ENCODE assay signal across 1 cellular context in the genomic region with DNA sequence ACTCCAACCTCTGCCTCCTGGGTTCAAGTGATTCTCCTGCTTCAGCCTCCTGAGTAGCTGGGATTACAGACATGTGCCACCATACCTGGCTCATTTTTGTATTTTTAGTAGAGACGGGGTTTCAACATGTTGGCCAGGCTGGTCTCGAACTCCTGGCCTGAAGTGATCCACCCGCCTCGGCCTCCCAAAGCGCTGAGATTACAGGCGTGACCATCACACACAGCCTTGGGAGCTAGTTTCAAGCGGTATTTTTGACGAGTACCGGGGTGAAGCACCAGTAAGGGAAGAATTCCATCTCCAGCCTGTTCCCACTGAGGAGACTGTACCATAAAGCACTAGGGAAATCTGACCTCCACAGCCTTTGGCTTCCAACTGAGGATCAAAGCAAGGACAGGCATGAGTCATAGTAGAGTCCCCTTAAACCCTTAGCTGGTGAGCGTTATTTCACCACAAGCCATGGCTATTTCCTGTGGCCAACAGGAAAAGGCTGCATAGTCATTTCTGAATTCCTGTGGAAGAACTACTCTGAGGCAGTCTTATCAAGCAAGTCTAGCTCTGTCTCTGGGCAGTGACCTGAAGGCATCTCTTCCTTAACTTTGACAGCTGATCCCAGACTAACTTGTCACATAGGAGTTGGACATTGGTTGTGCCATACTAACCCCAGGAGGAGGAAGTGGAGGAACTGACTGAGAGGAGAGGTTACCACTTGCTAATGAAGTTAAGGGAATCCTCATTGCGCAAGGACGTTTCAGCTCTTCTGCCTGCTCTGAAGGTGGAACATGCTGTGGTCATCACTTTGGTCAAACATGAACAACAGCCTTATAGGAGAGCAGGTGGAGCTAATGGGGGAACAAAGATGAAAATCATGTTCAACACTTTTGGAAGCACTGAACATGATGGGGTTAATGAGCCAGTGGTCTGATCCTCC.
TF ChIP-seq lines count a peak whose summit lies in the region.

No MANE protein-coding gene starts in this region.

TF ChIP-seq in HepG2, 621 proteins besides CTCF, POLR2A, EP300 and RAD21 (continued from another document and continues in another):
- TF ChIP-seq, protein P1, sequence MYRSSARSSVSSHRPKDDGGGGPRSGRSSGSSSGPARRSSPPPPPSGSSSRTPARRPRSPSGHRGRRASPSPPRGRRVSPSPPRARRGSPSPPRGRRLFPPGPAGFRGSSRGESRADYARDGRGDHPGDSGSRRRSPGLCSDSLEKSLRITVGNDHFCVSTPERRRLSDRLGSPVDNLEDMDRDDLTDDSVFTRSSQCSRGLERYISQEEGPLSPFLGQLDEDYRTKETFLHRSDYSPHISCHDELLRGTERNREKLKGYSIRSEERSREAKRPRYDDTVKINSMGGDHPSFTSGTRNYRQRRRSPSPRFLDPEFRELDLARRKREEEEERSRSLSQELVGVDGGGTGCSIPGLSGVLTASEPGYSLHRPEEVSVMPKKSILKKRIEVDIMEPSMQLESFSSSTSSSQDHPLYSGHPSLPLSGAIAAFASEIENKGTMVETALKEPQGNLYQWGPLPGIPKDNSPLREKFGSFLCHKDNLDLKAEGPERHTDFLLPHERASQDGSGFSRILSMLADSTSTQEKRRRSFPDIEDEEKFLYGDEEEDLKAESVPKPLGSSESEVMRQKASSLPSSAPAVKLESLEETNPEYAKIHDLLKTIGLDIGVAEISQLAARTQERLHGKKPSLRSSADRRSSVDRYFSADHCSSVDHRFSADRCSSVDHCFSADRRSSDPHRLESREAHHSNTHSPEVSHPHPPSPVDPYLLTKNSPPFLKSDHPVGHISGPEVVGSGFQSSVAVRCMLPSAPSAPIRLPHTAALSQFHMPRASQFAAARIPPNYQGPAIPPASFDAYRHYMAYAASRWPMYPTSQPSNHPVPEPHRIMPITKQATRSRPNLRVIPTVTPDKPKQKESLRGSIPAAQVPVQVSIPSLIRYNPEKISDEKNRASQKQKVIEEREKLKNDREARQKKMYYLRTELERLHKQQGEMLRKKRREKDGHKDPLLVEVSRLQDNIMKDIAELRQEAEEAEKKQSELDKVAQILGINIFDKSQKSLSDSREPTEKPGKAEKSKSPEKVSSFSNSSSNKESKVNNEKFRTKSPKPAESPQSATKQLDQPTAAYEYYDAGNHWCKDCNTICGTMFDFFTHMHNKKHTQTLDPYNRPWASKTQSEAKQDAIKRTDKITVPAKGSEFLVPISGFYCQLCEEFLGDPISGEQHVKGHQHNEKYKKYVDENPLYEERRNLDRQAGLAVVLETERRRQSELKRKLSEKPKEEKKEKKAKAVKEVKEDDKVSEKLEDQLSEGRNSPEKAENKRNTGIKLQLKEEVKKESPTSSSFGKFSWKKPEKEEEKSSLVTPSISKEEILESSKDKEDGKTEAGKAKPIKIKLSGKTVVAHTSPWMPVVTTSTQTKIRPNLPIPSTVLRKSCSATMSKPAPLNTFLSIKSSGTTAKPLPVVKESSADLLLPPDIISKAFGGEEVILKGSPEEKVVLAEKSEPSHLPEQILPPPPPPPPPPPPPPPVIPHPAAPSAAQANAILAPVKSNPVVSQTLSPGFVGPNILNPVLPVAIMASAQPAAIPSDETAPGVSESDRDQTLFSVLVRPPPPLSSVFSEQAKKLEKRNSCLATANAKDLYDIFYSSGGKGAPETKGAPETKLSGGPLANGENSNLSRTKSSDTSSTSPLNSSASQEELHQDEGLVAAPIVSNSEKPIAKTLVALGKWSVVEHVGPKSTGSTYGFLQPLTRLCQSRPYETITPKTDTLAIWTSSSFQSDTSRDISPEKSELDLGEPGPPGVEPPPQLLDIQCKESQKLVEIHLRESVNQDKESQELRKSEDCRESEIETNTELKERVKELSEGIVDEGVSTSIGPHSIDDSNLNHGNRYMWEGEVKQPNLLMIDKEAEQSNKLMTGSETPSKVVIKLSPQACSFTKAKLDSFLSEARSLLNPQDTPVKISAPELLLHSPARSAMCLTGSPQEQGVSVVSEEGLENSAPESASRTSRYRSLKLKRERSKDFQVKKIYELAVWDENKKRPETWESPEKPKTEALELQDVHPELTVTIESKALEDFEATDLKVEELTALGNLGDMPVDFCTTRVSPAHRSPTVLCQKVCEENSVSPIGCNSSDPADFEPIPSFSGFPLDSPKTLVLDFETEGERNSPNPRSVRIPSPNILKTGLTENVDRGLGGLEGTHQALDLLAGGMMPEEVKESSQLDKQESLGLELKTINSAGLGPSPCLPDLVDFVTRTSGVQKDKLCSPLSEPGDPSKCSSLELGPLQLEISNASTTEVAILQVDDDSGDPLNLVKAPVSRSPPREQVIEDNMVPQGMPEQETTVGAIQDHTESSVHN (CRISPR knock-in tag; IDR thresholded peaks at IDR 0.05) = no peak
- TF ChIP-seq SAP130 (CRISPR knock-in tag; IDR thresholded peaks at IDR 0.05; ENCODE audit: low read depth) (peak; percentile 74), SYNCRIP (IDR thresholded peaks at IDR 0.05; ENCODE audit: insufficient read depth, low read depth, low read length) (no peak), ZBTB42 (CRISPR knock-in tag; IDR thresholded peaks at IDR 0.05) (no peak), SIX1 (CRISPR knock-in tag; IDR thresholded peaks at IDR 0.05; ENCODE audit: borderline replicate concordance) (peak; percentile 65; the same call in 1 of the 2 replicates), ZNF256 (CRISPR knock-in tag; conservative IDR thresholded peaks at IDR 0.05) (no peak), MYC (CRISPR knock-in tag; IDR thresholded peaks at IDR 0.05; ENCODE audit: borderline replicate concordance) (no peak), ZNF709 (CRISPR knock-in tag; IDR thresholded peaks at IDR 0.05) (no peak), ZBTB8A (CRISPR knock-in tag; IDR thresholded peaks at IDR 0.05; ENCODE audit: borderline replicate concordance, low read depth) (no peak), ZNF331 (CRISPR knock-in tag; IDR thresholded peaks at IDR 0.05) (no peak), ZNF251 (CRISPR knock-in tag; IDR thresholded peaks at IDR 0.05) (no peak), HNRNPLL (IDR thresholded peaks at IDR 0.05; ENCODE audit: low read depth, low read length, poor library complexity, severe bottlenecking) (no peak), KAT7 (CRISPR knock-in tag; IDR thresholded peaks at IDR 0.05; ENCODE audit: borderline replicate concordance) (no peak), ZSCAN31 (CRISPR knock-in tag; IDR thresholded peaks at IDR 0.05; ENCODE audit: low read depth) (no peak), ZFP36L2 (CRISPR knock-in tag; IDR thresholded peaks at IDR 0.05) (no peak), ZBTB21 (CRISPR knock-in tag; IDR thresholded peaks at IDR 0.05) (no peak), ZFP37 (CRISPR knock-in tag; IDR thresholded peaks at IDR 0.05; ENCODE audit: borderline replicate concordance) (no peak), TEAD3 (CRISPR knock-in tag; optimal IDR thresholded peaks at IDR 0.05; ENCODE audit: borderline replicate concordance) (peak; percentile 36), NR2F1 (CRISPR knock-in tag; IDR thresholded peaks at IDR 0.05) (peak; percentile 6 to 79; a peak in 3 of 4 replicates), KLF15 (CRISPR knock-in tag; IDR thresholded peaks at IDR 0.05; ENCODE audit: borderline replicate concordance) (no peak), GZF1 (CRISPR knock-in tag; IDR thresholded peaks at IDR 0.05) (no peak), ATF7 (IDR thresholded peaks at IDR 0.05) (no peak), ATF7 (CRISPR knock-in tag; IDR thresholded peaks at IDR 0.05) (no peak), ZNF34 (CRISPR knock-in tag; IDR thresholded peaks at IDR 0.05; ENCODE audit: borderline replicate concordance) (no peak)
- TF ChIP-seq, protein P2, sequence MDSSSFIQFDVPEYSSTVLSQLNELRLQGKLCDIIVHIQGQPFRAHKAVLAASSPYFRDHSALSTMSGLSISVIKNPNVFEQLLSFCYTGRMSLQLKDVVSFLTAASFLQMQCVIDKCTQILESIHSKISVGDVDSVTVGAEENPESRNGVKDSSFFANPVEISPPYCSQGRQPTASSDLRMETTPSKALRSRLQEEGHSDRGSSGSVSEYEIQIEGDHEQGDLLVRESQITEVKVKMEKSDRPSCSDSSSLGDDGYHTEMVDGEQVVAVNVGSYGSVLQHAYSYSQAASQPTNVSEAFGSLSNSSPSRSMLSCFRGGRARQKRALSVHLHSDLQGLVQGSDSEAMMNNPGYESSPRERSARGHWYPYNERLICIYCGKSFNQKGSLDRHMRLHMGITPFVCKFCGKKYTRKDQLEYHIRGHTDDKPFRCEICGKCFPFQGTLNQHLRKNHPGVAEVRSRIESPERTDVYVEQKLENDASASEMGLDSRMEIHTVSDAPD (CRISPR knock-in tag; IDR thresholded peaks at IDR 0.05) = no peak
- TF ChIP-seq, protein P3, sequence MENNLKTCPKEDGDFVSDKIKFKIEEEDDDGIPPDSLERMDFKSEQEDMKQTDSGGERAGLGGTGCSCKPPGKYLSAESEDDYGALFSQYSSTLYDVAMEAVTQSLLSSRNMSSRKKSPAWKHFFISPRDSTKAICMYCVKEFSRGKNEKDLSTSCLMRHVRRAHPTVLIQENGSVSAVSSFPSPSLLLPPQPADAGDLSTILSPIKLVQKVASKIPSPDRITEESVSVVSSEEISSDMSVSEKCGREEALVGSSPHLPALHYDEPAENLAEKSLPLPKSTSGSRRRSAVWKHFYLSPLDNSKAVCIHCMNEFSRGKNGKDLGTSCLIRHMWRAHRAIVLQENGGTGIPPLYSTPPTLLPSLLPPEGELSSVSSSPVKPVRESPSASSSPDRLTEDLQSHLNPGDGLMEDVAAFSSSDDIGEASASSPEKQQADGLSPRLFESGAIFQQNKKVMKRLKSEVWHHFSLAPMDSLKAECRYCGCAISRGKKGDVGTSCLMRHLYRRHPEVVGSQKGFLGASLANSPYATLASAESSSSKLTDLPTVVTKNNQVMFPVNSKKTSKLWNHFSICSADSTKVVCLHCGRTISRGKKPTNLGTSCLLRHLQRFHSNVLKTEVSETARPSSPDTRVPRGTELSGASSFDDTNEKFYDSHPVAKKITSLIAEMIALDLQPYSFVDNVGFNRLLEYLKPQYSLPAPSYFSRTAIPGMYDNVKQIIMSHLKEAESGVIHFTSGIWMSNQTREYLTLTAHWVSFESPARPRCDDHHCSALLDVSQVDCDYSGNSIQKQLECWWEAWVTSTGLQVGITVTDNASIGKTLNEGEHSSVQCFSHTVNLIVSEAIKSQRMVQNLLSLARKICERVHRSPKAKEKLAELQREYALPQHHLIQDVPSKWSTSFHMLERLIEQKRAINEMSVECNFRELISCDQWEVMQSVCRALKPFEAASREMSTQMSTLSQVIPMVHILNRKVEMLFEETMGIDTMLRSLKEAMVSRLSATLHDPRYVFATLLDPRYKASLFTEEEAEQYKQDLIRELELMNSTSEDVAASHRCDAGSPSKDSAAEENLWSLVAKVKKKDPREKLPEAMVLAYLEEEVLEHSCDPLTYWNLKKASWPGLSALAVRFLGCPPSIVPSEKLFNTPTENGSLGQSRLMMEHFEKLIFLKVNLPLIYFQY (CRISPR knock-in tag; IDR thresholded peaks at IDR 0.05; ENCODE audit: borderline replicate concordance) = no peak
- TF ChIP-seq, protein P4, sequence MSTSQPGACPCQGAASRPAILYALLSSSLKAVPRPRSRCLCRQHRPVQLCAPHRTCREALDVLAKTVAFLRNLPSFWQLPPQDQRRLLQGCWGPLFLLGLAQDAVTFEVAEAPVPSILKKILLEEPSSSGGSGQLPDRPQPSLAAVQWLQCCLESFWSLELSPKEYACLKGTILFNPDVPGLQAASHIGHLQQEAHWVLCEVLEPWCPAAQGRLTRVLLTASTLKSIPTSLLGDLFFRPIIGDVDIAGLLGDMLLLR (CRISPR knock-in tag; IDR thresholded peaks at IDR 0.05) = no peak
- TF ChIP-seq, protein P5, sequence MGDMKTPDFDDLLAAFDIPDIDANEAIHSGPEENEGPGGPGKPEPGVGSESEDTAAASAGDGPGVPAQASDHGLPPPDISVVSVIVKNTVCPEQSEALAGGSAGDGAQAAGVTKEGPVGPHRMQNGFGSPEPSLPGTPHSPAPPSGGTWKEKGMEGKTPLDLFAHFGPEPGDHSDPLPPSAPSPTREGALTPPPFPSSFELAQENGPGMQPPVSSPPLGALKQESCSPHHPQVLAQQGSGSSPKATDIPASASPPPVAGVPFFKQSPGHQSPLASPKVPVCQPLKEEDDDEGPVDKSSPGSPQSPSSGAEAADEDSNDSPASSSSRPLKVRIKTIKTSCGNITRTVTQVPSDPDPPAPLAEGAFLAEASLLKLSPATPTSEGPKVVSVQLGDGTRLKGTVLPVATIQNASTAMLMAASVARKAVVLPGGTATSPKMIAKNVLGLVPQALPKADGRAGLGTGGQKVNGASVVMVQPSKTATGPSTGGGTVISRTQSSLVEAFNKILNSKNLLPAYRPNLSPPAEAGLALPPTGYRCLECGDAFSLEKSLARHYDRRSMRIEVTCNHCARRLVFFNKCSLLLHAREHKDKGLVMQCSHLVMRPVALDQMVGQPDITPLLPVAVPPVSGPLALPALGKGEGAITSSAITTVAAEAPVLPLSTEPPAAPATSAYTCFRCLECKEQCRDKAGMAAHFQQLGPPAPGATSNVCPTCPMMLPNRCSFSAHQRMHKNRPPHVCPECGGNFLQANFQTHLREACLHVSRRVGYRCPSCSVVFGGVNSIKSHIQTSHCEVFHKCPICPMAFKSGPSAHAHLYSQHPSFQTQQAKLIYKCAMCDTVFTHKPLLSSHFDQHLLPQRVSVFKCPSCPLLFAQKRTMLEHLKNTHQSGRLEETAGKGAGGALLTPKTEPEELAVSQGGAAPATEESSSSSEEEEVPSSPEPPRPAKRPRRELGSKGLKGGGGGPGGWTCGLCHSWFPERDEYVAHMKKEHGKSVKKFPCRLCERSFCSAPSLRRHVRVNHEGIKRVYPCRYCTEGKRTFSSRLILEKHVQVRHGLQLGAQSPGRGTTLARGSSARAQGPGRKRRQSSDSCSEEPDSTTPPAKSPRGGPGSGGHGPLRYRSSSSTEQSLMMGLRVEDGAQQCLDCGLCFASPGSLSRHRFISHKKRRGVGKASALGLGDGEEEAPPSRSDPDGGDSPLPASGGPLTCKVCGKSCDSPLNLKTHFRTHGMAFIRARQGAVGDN (CRISPR knock-in tag; IDR thresholded peaks at IDR 0.05) = peak; percentile 61
- TF ChIP-seq, protein P6, sequence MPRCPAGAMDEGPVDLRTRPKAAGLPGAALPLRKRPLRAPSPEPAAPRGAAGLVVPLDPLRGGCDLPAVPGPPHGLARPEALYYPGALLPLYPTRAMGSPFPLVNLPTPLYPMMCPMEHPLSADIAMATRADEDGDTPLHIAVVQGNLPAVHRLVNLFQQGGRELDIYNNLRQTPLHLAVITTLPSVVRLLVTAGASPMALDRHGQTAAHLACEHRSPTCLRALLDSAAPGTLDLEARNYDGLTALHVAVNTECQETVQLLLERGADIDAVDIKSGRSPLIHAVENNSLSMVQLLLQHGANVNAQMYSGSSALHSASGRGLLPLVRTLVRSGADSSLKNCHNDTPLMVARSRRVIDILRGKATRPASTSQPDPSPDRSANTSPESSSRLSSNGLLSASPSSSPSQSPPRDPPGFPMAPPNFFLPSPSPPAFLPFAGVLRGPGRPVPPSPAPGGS (CRISPR knock-in tag; IDR thresholded peaks at IDR 0.05) = 0 out of 2 replicates have a peak, but pooled peaks have one; percentile 50
- TF ChIP-seq, protein P7, sequence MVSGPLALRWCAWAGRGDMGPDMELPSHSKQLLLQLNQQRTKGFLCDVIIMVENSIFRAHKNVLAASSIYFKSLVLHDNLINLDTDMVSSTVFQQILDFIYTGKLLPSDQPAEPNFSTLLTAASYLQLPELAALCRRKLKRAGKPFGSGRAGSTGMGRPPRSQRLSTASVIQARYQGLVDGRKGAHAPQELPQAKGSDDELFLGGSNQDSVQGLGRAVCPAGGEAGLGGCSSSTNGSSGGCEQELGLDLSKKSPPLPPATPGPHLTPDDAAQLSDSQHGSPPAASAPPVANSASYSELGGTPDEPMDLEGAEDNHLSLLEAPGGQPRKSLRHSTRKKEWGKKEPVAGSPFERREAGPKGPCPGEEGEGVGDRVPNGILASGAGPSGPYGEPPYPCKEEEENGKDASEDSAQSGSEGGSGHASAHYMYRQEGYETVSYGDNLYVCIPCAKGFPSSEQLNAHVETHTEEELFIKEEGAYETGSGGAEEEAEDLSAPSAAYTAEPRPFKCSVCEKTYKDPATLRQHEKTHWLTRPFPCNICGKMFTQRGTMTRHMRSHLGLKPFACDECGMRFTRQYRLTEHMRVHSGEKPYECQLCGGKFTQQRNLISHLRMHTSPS (CRISPR knock-in tag; IDR thresholded peaks at IDR 0.05; ENCODE audit: low read depth) = no peak
